In genomic region chr4:33090910-33091309, GRCh38 we compare ENCODE assay signal across 28 cellular contexts.
"Had no signal": no experiment of that assay in that cellular context is flagged by ENCODE, and none has a peak within 500 bp of the region (broad histone marks: within the 10 kb centered on the region; RNA-seq: fewer than 3 reads in every experiment).

No MANE protein-coding gene starts in this region.

- H2AFZ ChIP-seq: hepatocyte, parathyroid adenoma had no signal

- H3K27ac ChIP-seq: gastrocnemius medialis, hepatocyte, left ventricle myocardium inferior, parathyroid adenoma, right atrium auricular region, thoracic aorta, vagina had no signal

- H3K27me3 Mint-ChIP-seq: activated CD4-positive, alpha-beta T cell treated with anti-CD3 and anti-CD28 coated beads for 36 hours; activated CD8-positive, alpha-beta memory T cell treated with anti-CD3 and anti-CD28 coated beads, Interleukin-2, amount 10 ng/mL, durations not matched to agents 7 days and 5 days; brain; effector memory CD8-positive, alpha-beta T cell; naive B cell; stimulated activated naive CD8-positive, alpha-beta T cell treated with anti-CD3 and anti-CD28 coated beads, Interleukin-15, Interleukin-2, amounts not matched to agents 100 ng/mL and 50 ng/mL, for 24 hours; type B pancreatic cell had no signal

- H3K4me1 ChIP-seq: gastrocnemius medialis, left ventricle myocardium inferior, parathyroid adenoma, right atrium auricular region, vagina had no signal

- H3K79me2 ChIP-seq: hepatocyte, parathyroid adenoma had no signal

- H3K36me3 Mint-ChIP-seq: activated CD8-positive, alpha-beta memory T cell treated with anti-CD3 and anti-CD28 coated beads, Interleukin-2, amount 10 ng/mL, durations not matched to agents 7 days and 5 days; activated naive CD4-positive, alpha-beta T cell treated with anti-CD3 and anti-CD28 coated beads, Interleukin-2, amount 50 U/mL, for 72 hours; brain; naive B cell; stimulated activated effector memory CD8-positive, alpha-beta T cell treated with anti-CD3 and anti-CD28 coated beads, Interleukin-12 subunit alpha, Interleukin-12 subunit beta, amount 100 ng/mL, for 72 hours; type B pancreatic cell had no signal

- H3K4me3 Mint-ChIP-seq: activated CD4-positive, alpha-beta T cell treated with anti-CD3 and anti-CD28 coated beads for 36 hours; activated CD8-positive, alpha-beta memory T cell treated with anti-CD3 and anti-CD28 coated beads, Interleukin-2, amount 10 ng/mL, durations not matched to agents 7 days and 5 days; activated CD8-positive, alpha-beta T cell treated with anti-CD3 and anti-CD28 coated beads, Interleukin-2, amount 10 ng/mL, durations not matched to agents 7 days and 5 days; brain; effector memory CD8-positive, alpha-beta T cell; naive B cell; stimulated activated effector memory CD8-positive, alpha-beta T cell treated with anti-CD3 and anti-CD28 coated beads, Interleukin-12 subunit alpha, Interleukin-12 subunit beta, amount 100 ng/mL, for 72 hours; stimulated activated naive CD8-positive, alpha-beta T cell treated with anti-CD3 and anti-CD28 coated beads, Interleukin-15, Interleukin-2, amounts not matched to agents 100 ng/mL and 50 ng/mL, for 24 hours; type B pancreatic cell had no signal

- H3K4me1 Mint-ChIP-seq: activated CD4-positive, alpha-beta T cell treated with anti-CD3 and anti-CD28 coated beads for 36 hours; activated CD8-positive, alpha-beta memory T cell treated with anti-CD3 and anti-CD28 coated beads, Interleukin-2, amount 10 ng/mL, durations not matched to agents 7 days and 5 days; naive B cell; stimulated activated effector memory CD8-positive, alpha-beta T cell treated with anti-CD3 and anti-CD28 coated beads, Interleukin-12 subunit alpha, Interleukin-12 subunit beta, amount 100 ng/mL, for 72 hours had no signal

- H3K9ac ChIP-seq: parathyroid adenoma had no signal

- H3K9me3 Mint-ChIP-seq: brain, type B pancreatic cell had no signal

- H3K36me3 ChIP-seq: gastrocnemius medialis, left ventricle myocardium inferior, right atrium auricular region, thoracic aorta, vagina had no signal

- H3K9me3 ChIP-seq: gastrocnemius medialis, left ventricle myocardium inferior, mucosa of descending colon, right atrium auricular region, thoracic aorta, vagina had no signal

- ATAC-seq: activated CD4-positive, alpha-beta T cell treated with anti-CD3 and anti-CD28 coated beads for 36 hours; activated CD8-positive, alpha-beta memory T cell treated with anti-CD3 and anti-CD28 coated beads, Interleukin-2, amount 10 ng/mL, durations not matched to agents 7 days and 5 days; activated CD8-positive, alpha-beta T cell treated with anti-CD3 and anti-CD28 coated beads, Interleukin-2, amount 10 ng/mL, durations not matched to agents 7 days and 5 days; activated naive CD4-positive, alpha-beta T cell treated with anti-CD3 and anti-CD28 coated beads, Interleukin-2, amount 50 U/mL, for 72 hours; effector memory CD8-positive, alpha-beta T cell; gastrocnemius medialis; mucosa of descending colon; stimulated activated effector memory CD8-positive, alpha-beta T cell treated with anti-CD3 and anti-CD28 coated beads, Interleukin-12 subunit alpha, Interleukin-12 subunit beta, amount 100 ng/mL, for 72 hours had no signal

- H3K27me3 ChIP-seq: gastrocnemius medialis, hepatocyte, right atrium auricular region, vagina had no signal

- H3K4me2 ChIP-seq: hepatocyte had no signal

- H3K27ac Mint-ChIP-seq: activated CD4-positive, alpha-beta T cell treated with anti-CD3 and anti-CD28 coated beads for 36 hours; activated CD8-positive, alpha-beta memory T cell treated with anti-CD3 and anti-CD28 coated beads, Interleukin-2, amount 10 ng/mL, durations not matched to agents 7 days and 5 days; activated CD8-positive, alpha-beta T cell treated with anti-CD3 and anti-CD28 coated beads, Interleukin-2, amount 10 ng/mL, durations not matched to agents 7 days and 5 days; activated naive CD4-positive, alpha-beta T cell treated with anti-CD3 and anti-CD28 coated beads, Interleukin-2, amount 50 U/mL, for 72 hours; activated T-helper 2 cell treated with anti-CD3 and anti-CD28 coated beads, Interferon-gamma antibody, Interleukin-2, Interleukin-4, amounts not matched to agents 10 μg/mL and 5 μg/mL and 100 μg/mL, durations not matched to agents 14 hours and 24 hours and 36 hours; brain; effector memory CD8-positive, alpha-beta T cell; naive B cell; stimulated activated effector memory CD8-positive, alpha-beta T cell treated with anti-CD3 and anti-CD28 coated beads, Interleukin-12 subunit alpha, Interleukin-12 subunit beta, amount 100 ng/mL, for 72 hours; stimulated activated naive CD8-positive, alpha-beta T cell treated with anti-CD3 and anti-CD28 coated beads, Interleukin-15, Interleukin-2, amounts not matched to agents 100 ng/mL and 50 ng/mL, for 24 hours; type B pancreatic cell had no signal

- DNase-seq: activated CD4-positive, alpha-beta T cell treated with anti-CD3 and anti-CD28 coated beads for 36 hours; activated CD4-positive, CD25-positive, alpha-beta regulatory T cell; activated CD8-positive, alpha-beta memory T cell treated with anti-CD3 and anti-CD28 coated beads, Interleukin-2, amount 10 ng/mL, durations not matched to agents 7 days and 5 days; activated CD8-positive, alpha-beta T cell treated with anti-CD3 and anti-CD28 coated beads, Interleukin-2, amount 10 ng/mL, durations not matched to agents 7 days and 5 days; activated naive CD4-positive, alpha-beta T cell; activated T-cell treated with anti-CD3 and anti-CD28 coated beads, Interleukin-2, amount 50 U/mL, for 48 hours; anterior cingulate cortex; cortex of kidney; effector memory CD8-positive, alpha-beta T cell; erythroblast; gastrocnemius medialis; islet precursor cell; left ventricle myocardium inferior; mucosa of descending colon; naive B cell; stimulated activated CD4-positive, alpha-beta T cell treated with anti-CD3 and anti-CD28 coated beads, Interleukin-4, amount 100 ng/mL, for 24 hours had no signal

- H3K4me3 ChIP-seq: gastrocnemius medialis, hepatocyte, left ventricle myocardium inferior, lung, mucosa of descending colon, right atrium auricular region, thoracic aorta, vagina had no signal
